In genomic region chr13:30889196-30889690, GRCh38 we compare ENCODE assay signal across 2 cellular contexts.
TF ChIP-seq lines count a peak whose summit lies in the region.

No MANE protein-coding gene starts in this region.

TF ChIP-seq in HCT116, 20 proteins besides CTCF, POLR2A, EP300 and RAD21:
- TF ChIP-seq, protein P1, sequence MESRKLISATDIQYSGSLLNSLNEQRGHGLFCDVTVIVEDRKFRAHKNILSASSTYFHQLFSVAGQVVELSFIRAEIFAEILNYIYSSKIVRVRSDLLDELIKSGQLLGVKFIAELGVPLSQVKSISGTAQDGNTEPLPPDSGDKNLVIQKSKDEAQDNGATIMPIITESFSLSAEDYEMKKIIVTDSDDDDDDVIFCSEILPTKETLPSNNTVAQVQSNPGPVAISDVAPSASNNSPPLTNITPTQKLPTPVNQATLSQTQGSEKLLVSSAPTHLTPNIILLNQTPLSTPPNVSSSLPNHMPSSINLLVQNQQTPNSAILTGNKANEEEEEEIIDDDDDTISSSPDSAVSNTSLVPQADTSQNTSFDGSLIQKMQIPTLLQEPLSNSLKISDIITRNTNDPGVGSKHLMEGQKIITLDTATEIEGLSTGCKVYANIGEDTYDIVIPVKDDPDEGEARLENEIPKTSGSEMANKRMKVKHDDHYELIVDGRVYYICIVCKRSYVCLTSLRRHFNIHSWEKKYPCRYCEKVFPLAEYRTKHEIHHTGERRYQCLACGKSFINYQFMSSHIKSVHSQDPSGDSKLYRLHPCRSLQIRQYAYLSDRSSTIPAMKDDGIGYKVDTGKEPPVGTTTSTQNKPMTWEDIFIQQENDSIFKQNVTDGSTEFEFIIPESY (IDR thresholded peaks at IDR 0.05; ENCODE audit: extremely low read depth, insufficient replicate concordance, low read length): no peak
- peak; percentile 51; the same call in 1 of the 2 replicates for TF ChIP-seq SRF (IDR thresholded peaks at IDR 0.05; ENCODE audit: low read depth)

TF ChIP-seq in IMR-90, 13 proteins besides CTCF, POLR2A, EP300 and RAD21:
- TF ChIP-seq MXI1 (IDR thresholded peaks at IDR 0.05; ENCODE audit: borderline replicate concordance, low read depth, low read length): no peak
- TF ChIP-seq NFE2L2 (IDR thresholded peaks at IDR 0.05; ENCODE audit: low read depth, low read length): no peak
- no peak for TF ChIP-seq FOS (IDR thresholded peaks at IDR 0.05; ENCODE audit: low read depth, low read length)
- TF ChIP-seq USF2 (IDR thresholded peaks at IDR 0.05; ENCODE audit: low read depth, low read length): no peak
- no peak for TF ChIP-seq RCOR1 (IDR thresholded peaks at IDR 0.05; ENCODE audit: insufficient replicate concordance, low read length)
- no peak for TF ChIP-seq CHD1 (IDR thresholded peaks at IDR 0.05; ENCODE audit: low read depth, low read length)
- no peak for TF ChIP-seq MAZ (IDR thresholded peaks at IDR 0.05; ENCODE audit: borderline replicate concordance, low read depth, low read length)
- TF ChIP-seq, protein P2, sequence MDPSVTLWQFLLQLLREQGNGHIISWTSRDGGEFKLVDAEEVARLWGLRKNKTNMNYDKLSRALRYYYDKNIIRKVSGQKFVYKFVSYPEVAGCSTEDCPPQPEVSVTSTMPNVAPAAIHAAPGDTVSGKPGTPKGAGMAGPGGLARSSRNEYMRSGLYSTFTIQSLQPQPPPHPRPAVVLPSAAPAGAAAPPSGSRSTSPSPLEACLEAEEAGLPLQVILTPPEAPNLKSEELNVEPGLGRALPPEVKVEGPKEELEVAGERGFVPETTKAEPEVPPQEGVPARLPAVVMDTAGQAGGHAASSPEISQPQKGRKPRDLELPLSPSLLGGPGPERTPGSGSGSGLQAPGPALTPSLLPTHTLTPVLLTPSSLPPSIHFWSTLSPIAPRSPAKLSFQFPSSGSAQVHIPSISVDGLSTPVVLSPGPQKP (IDR thresholded peaks at IDR 0.05; ENCODE audit: borderline replicate concordance, low read depth, low read length): no peak
- no peak for TF ChIP-seq SMC3 (IDR thresholded peaks at IDR 0.05; ENCODE audit: low read depth, low read length)
- TF ChIP-seq BHLHE40 (IDR thresholded peaks at IDR 0.05; ENCODE audit: low read depth, low read length): no peak
- no peak for TF ChIP-seq MAFK (IDR thresholded peaks at IDR 0.05; ENCODE audit: low read depth, low read length)
- TF ChIP-seq CEBPB (IDR thresholded peaks at IDR 0.05; ENCODE audit: low read depth, low read length): no peak
- TF ChIP-seq RFX5 (IDR thresholded peaks at IDR 0.05; ENCODE audit: low read depth, low read length): no peak
